Comparison of ENCODE assay signal across 8 cellular contexts in the genomic region with DNA sequence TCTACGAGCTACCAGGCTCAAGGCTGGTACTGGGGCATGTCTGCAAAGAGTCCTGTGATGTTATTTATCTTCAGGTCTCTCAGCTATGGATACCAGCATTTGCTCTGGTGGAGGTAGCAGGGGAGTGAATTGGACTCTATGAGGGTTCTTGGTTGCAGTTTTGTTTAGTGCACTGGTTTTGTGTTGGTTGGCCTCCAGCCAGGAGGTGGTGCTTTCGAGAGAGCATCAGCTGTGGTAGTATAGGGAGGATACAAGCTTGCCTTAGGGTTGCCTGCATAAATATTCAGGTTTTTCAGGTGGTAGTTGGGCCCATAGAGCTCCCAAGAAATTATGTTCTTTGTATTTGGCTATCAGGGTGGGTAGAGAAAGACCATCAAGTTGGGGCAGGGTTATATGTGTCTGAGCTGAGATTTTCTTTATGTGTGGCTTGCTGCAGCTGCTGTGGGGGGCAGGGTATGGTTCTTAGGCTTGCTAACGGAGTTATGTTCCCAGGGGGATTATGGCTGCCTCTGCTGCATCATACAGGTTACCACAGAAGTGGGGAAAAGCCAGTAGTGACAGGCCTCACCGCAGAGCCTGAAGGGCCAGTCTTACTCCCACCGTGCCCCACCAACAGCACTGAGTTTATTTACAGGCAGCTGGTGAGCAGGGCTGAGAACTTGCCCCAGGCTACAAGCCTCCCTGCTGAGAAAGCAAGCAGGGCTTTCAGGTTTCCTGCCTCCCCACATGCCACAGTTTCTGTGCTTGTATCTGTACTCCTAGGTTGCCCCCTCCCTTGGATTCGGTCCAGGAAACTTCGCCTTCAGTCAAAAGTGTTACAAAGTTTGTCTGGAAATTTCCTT. TPM values are rescaled to one million over a fixed set of nuclear protein-coding genes. Genes with fewer than 3 reads are reported as not detected.
DNase-seq lines count a peak whose midpoint lies in the region; ATAC-seq, FAIRE-seq and TF ChIP-seq lines count a peak whose summit lies in the region.

No MANE protein-coding gene starts in this region.

- intact Hi-C loops in thyroid gland (cut with DNase I), result no loop called here

- TF ChIP-seq EP300 in A549 (IDR thresholded peaks at IDR 0.05), result no peak

- DNase-seq in A549 (ENCODE audit: low read depth in 1 of 2, low spot score in 1 of 2), result no peak
- peak; percentile 9 for DNase-seq in astrocyte of the spinal cord (ENCODE audit: low read depth, low spot score)
- DNase-seq in HTR-8/SVneo (ENCODE audit: insufficient read length, low spot score), result no peak
- no peak for DNase-seq in hippocampal formation (lab: John Stamatoyannopoulos, UW)
- no peak for DNase-seq in kidney tubule cell (ENCODE audit: low spot score)
- no peak for DNase-seq in thyroid gland

- TF ChIP-seq POLR2A in A549 (IDR thresholded peaks at IDR 0.05; ENCODE audit: low read length), result no peak
- no peak for TF ChIP-seq POLR2A in thyroid gland (IDR thresholded peaks at IDR 0.05)

- no peak for TF ChIP-seq RAD21 in A549 (conservative IDR thresholded peaks at IDR 0.05 in 1 of 2, IDR thresholded peaks at IDR 0.05 in 1 of 2)

- WGBS in A549 (ENCODE audit: missing lambda C conversion rate), result 18% methylated on average over 7 of the region's 7 CpGs
- WGBS in thyroid gland, 2 donors, result 70 to 75% methylated on average over 4 to 7 of the region's 7 CpGs

- H3K4me3 ChIP-seq in A549 (no peak overlapping the region), astrocyte of the spinal cord (ENCODE audit: low read depth, low read length) (no peak overlapping the region), thyroid gland (replicated peaks in 1 of 3) (no peak overlapping the region)

- H3K36me3 ChIP-seq in thyroid gland, result no peaks in the 10 kb centered on the region

- no peaks in the 10 kb centered on the region for H3K27me3 ChIP-seq in thyroid gland

- H3K9me3 ChIP-seq in A549 (no peaks in the 10 kb centered on the region), thyroid gland (no peaks in the 10 kb centered on the region)

- in situ Hi-C loops in astrocyte of the spinal cord (cut with HindIII; ENCODE audit: low sequenced_read_pairs), result no loop called here

- ATAC-seq in A549 (no peak), GM19463 (IDR thresholded peaks at IDR 0.05; ENCODE audit: unreplicated experiment) (peak; percentile 83), HG03432 (IDR thresholded peaks at IDR 0.05; ENCODE audit: unreplicated experiment) (peak; percentile 88)

- H3K4me1 ChIP-seq in A549 (no peaks in the 10 kb centered on the region), thyroid gland (no peaks in the 10 kb centered on the region)

- H3K27ac ChIP-seq in A549 (0 out of 6 replicates have a peak overlapping the region, but pooled peaks of 1 of the 2 experiments have one; percentile 15), thyroid gland (no peak overlapping the region)

- POLR2A ChIA-PET in A549 (lab: Yijun Ruan, JAX), result interaction anchor here (0.6 kb wide), 1 partner anchor 9 kb away, joined by 3 read pairs; the partner anchor contains the start of gene RIOK2

- 0 out of 3 replicates have a peak overlapping the region, but pooled peaks have one; percentile 13 for H3K4me2 ChIP-seq in A549

- no peak for FAIRE-seq in A549 (lab: Jason Lieb, UNC)
- no peak for FAIRE-seq in HTR-8/SVneo (lab: Jason Lieb, UNC)

- CTCF ChIA-PET in A549 (lab: Yijun Ruan, JAX), result interaction anchor here (1.5 kb wide), 2 partner anchors 38 kb away, joined by 3 to 4 read pairs; no protein-coding TSS in a partner anchor

- TF ChIP-seq CTCF in A549 (IDR thresholded peaks at IDR 0.05), result no peak
- no peak for TF ChIP-seq CTCF in astrocyte of the spinal cord (IDR thresholded peaks at IDR 0.05; ENCODE audit: low read depth, low read length)
- no peak for TF ChIP-seq CTCF in thyroid gland (IDR thresholded peaks at IDR 0.05)

TF ChIP-seq in A549, 52 proteins besides CTCF, POLR2A, EP300 and RAD21:
- TF ChIP-seq JUN (IDR thresholded peaks at IDR 0.05) (no peak), BHLHE40 (IDR thresholded peaks at IDR 0.05; ENCODE audit: low read depth, low read length) (no peak), MAFK (IDR thresholded peaks at IDR 0.05; ENCODE audit: partially characterized antibody) (no peak), CHD2 (IDR thresholded peaks at IDR 0.05; ENCODE audit: low read length, partially characterized antibody) (no peak), NPAS2 (CRISPR knock-in tag; IDR thresholded peaks at IDR 0.05; ENCODE audit: borderline replicate concordance) (no peak), CHD4 (IDR thresholded peaks at IDR 0.05; ENCODE audit: borderline replicate concordance) (no peak), PHF8 (IDR thresholded peaks at IDR 0.05; ENCODE audit: borderline replicate concordance, low read depth) (no peak), GATA3 (IDR thresholded peaks at IDR 0.05; ENCODE audit: borderline replicate concordance) (no peak), ZNF302 (CRISPR knock-in tag; IDR thresholded peaks at IDR 0.05) (no peak), TFCP2L1 (CRISPR knock-in tag; IDR thresholded peaks at IDR 0.05) (no peak), RARB (CRISPR knock-in tag; IDR thresholded peaks at IDR 0.05) (no peak), CEBPB (IDR thresholded peaks at IDR 0.05) (no peak), ESRRA (IDR thresholded peaks at IDR 0.05; ENCODE audit: borderline replicate concordance, low read length) (no peak), EHF (CRISPR knock-in tag; IDR thresholded peaks at IDR 0.05) (no peak)
- TF ChIP-seq, protein P1, sequence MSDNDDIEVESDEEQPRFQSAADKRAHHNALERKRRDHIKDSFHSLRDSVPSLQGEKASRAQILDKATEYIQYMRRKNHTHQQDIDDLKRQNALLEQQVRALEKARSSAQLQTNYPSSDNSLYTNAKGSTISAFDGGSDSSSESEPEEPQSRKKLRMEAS (IDR thresholded peaks at IDR 0.05), result no peak

RNA-seq across cellular contexts. Expression of gene RIOK2, which starts 9.8 kb away (rescaled TPM):
- polyA plus RNA-seq in A549 (2011; rRNA removed) (25.4 and 32.0 TPM in 2 replicates), A549 (2017; fragmentation: RNase III; extraction: RNeasy Plus Mini Kit Qiagen cat#74134 plus additional on column Dnase treatment) (14.2 to 16.0 TPM (median 14.7 TPM) in 3 replicates)
- polyA plus RNA-seq in A549 (2012; cell fraction: cytosol; rRNA removed), result 3.3 and 3.6 TPM in 2 replicates
- 1.9 and 2.5 TPM in 2 replicates for polyA plus RNA-seq in A549 (2012; cell fraction: nucleus; rRNA removed)
- polyA minus RNA-seq in A549 (2011; rRNA and poly(A)+ RNA removed), result 6.2 and 11.0 TPM in 2 replicates
- 10 to 100 TPM; 11.0 to 19.2 (median 15.9) TPM for total RNA-seq in thyroid gland

RNA-seq across cellular contexts. Expression of gene LIX1, which starts 50.4 kb away (rescaled TPM):
- polyA plus RNA-seq in A549 (2011; rRNA removed) (not detected in 2 replicates), A549 (2017; fragmentation: RNase III; extraction: RNeasy Plus Mini Kit Qiagen cat#74134 plus additional on column Dnase treatment) (not detected in 3 replicates)
- polyA plus RNA-seq in A549 (2012; cell fraction: cytosol; rRNA removed), result not detected in 2 replicates
- not detected in 2 replicates for polyA plus RNA-seq in A549 (2012; cell fraction: nucleus; rRNA removed)
- not detected in 2 replicates for polyA minus RNA-seq in A549 (2011; rRNA and poly(A)+ RNA removed)
- total RNA-seq in thyroid gland, result 1 to 10 TPM in 2 of 4 donors, under 1 TPM in 2; 0.89 to 5.5 (median 1.7) TPM

Comparison
In these comparisons a context has a peak if more than half of its experiments do, and no peak if none do; other contexts are left out.
1. ATAC-seq: peak in GM19463 (single experiment) and HG03432 (single experiment); none in A549 (0 of 2).